1 cellular context compared by ENCODE assay signal in genomic region chr19:8340341-8341096, GRCh38.
TF ChIP-seq lines count a peak whose summit lies in the region.

No MANE protein-coding gene starts in this region.

TF ChIP-seq in IMR-90, 13 proteins besides CTCF, POLR2A, EP300 and RAD21:
- TF ChIP-seq CEBPB (IDR thresholded peaks at IDR 0.05; ENCODE audit: low read depth, low read length) (0 out of 2 replicates have a peak, but pooled peaks have one; percentile 26), RCOR1 (IDR thresholded peaks at IDR 0.05; ENCODE audit: insufficient replicate concordance, low read length) (no peak)
